In genomic region chr22:44665115-44665514, GRCh38 we compare ENCODE assay signal across 1 cellular context.
TF ChIP-seq lines count a peak whose summit lies in the region.

No MANE protein-coding gene starts in this region.

TF ChIP-seq in GM23338, 12 proteins besides CTCF, POLR2A, EP300 and RAD21 (continued from another document):
- TF ChIP-seq REST (IDR thresholded peaks at IDR 0.05; ENCODE audit: unreplicated experiment): no peak
